In the genomic region with DNA sequence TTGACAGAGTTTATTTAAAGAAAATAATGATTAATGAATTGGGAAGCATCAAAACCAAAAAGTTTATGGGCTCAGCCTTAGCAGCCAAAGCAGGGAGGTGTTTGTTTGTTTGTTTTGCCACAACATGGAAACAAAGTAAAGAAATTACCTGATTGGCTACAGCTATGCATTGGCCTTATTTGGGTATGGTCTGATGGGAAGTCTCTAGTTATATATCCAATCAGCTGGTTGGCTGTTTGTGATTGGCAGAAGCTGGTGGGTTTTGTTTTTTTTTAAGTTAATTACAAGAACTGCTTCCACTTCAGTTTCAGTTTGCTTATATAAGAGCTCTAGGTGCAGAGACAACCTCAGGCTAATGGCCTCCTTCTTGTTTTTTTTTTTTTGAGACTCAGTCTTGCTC, we compare ENCODE assay signal across 32 cellular contexts. TPM values are rescaled to one million over a fixed set of nuclear protein-coding genes. Genes with fewer than 3 reads are reported as not detected.
"Had no signal": no experiment of that assay in that cellular context is flagged by ENCODE, and none has a peak within 500 bp of the region (broad histone marks: within the 10 kb centered on the region; RNA-seq: fewer than 3 reads in every experiment).

No MANE protein-coding gene starts in this region.

- H3K27me3 ChIP-seq: ascending aorta, colonic mucosa, Peyer's patch had no signal

- ATAC-seq: activated CD8-positive, alpha-beta memory T cell treated with anti-CD3 and anti-CD28 coated beads, Interleukin-2, amount 10 ng/mL, durations not matched to agents 7 days and 5 days; PC-3 had no signal

- H3K36me3 ChIP-seq: ascending aorta, cardiac muscle cell, colonic mucosa, Peyer's patch had no signal

- H3K4me3 ChIP-seq: ascending aorta, cardiac muscle cell, colonic mucosa, Peyer's patch had no signal

- H3K27ac ChIP-seq: ascending aorta, cardiac muscle cell, colonic mucosa, Peyer's patch, VCaP had no signal

- DNase-seq: activated B cell treated with CpG ODN at 0.5 μM for 24 hours; activated CD4-positive, alpha-beta memory T cell treated with anti-CD3 and anti-CD28 coated beads, Interleukin-2, amount 10 ng/mL, durations not matched to agents 7 days and 5 days; activated CD4-positive, alpha-beta T cell treated with anti-CD3 and anti-CD28 coated beads for 48 hours; activated CD4-positive, CD25-positive, alpha-beta regulatory T cell treated with anti-CD3 and anti-CD28 coated beads, Interleukin-2, amount 50 U/mL, for 72 hours; activated CD8-positive, alpha-beta memory T cell treated with anti-CD3 and anti-CD28 coated beads for 24 hours; activated CD8-positive, alpha-beta memory T cell treated with anti-CD3 and anti-CD28 coated beads, Interleukin-2, amount 10 ng/mL, durations not matched to agents 7 days and 5 days; activated CD8-positive, alpha-beta memory T cell treated with anti-CD3 and anti-CD28 coated beads, Interleukin-2, amount 50 U/mL, for 48 hours; activated effector memory CD4-positive, alpha-beta T cell treated with anti-CD3 and anti-CD28 coated beads, Interleukin-2, amount 50 U/mL, for 16 hours; activated naive CD4-positive, alpha-beta T cell treated with Interleukin-2 at 50 U/mL for 16 hours; activated naive CD8-positive, alpha-beta T cell treated with anti-CD3 and anti-CD28 coated beads, Interleukin-2, amount 10 ng/mL, durations not matched to agents 7 days and 5 days; activated T-cell treated with anti-CD3 and anti-CD28 coated beads, Interleukin-2, amount 50 U/mL, for 48 hours; amygdala; colonic mucosa; Karpas-422; NCI-H1105; NCI-H1417 treated with DMSO at 0.1 percent for 48 hours; NCI-H187 treated with DMSO at 0.1 percent for 48 hours; NCI-H2081; NCI-H2171 treated with DMSO at 0.1 percent for 48 hours; NCI-H226; NCI-H524 treated with DMSO at 0.1 percent for 48 hours; NK-92 treated with Interleukin-12 subunit alpha and Interleukin-12 subunit beta, amount 100 ng/mL, for 24 hours; PC-3; Peyer's patch; Right ventricle myocardium superior; T-helper 1 cell; T-helper 9 cell had no signal

- H3K4me1 ChIP-seq: ascending aorta, colonic mucosa had no signal

- H3K9me3 ChIP-seq: ascending aorta, colonic mucosa, Peyer's patch had no signal

RNA-seq across cellular contexts. Expression of a gene that starts 43.7 kb away (rescaled TPM):
- total RNA-seq: activated B cell treated with CpG ODN at 0.5 μM for 24 hours; activated CD4-positive, alpha-beta memory T cell treated with anti-CD3 and anti-CD28 coated beads, Interleukin-2, amount 10 ng/mL, durations not matched to agents 7 days and 5 days; activated CD8-positive, alpha-beta memory T cell treated with anti-CD3 and anti-CD28 coated beads, Interleukin-2, amount 10 ng/mL, durations not matched to agents 7 days and 5 days; activated naive CD8-positive, alpha-beta T cell treated with anti-CD3 and anti-CD28 coated beads, Interleukin-2, amount 10 ng/mL, durations not matched to agents 7 days and 5 days; ascending aorta; cardiac muscle cell; chondrocyte; NCI-H460; PC-3; Right ventricle myocardium superior had no signal
- polyA plus RNA-seq: cardiac muscle cell had no signal
